In genomic region chr22:41842996-41843970, GRCh38 we compare ENCODE assay signal across 17 cellular contexts. TPM values are rescaled to one million over a fixed set of nuclear protein-coding genes. Genes with fewer than 3 reads are reported as not detected.
DNase-seq lines count a peak whose midpoint lies in the region; ATAC-seq, FAIRE-seq and TF ChIP-seq lines count a peak whose summit lies in the region.
"Had no signal": no experiment of that assay in that cellular context is flagged by ENCODE, and none has a peak within 500 bp of the region (broad histone marks: within the 10 kb centered on the region; RNA-seq: fewer than 3 reads in every experiment).

No MANE protein-coding gene starts in this region.

- TF ChIP-seq CTCF in OCI-LY7 (conservative IDR thresholded peaks at IDR 0.05; ENCODE audit: low read length) (no peak), body of pancreas (IDR thresholded peaks at IDR 0.05) (no peak), prostate gland (IDR thresholded peaks at IDR 0.05) (no peak)

- BruUV-seq in OCI-LY7 (replicated peaks; lab: Mats Ljungman, UMichigan) = no TSS peak

- H3K4me2 ChIP-seq in OCI-LY7 (ENCODE audit: low read length) = peak overlapping the region; percentile 72

- H3K9me3 ChIP-seq in OCI-LY7 (ENCODE audit: low read length) (no peaks in the 10 kb centered on the region), body of pancreas (no peaks in the 10 kb centered on the region), prostate gland (no peaks in the 10 kb centered on the region)
- H3K9me3 ChIP-seq: left lung, ovary, SJSA1 had no signal

- intact Hi-C loops in OCI-LY7 (cut with micrococcal nuclease; ENCODE audit: unreplicated experiment) (no loop called here), body of pancreas (cut with DNase I) (no loop called here), prostate gland (cut with DNase I) (no loop called here)

- no peak overlapping the region for H2AFZ ChIP-seq in OCI-LY7 (ENCODE audit: low read length)

- POLR2A ChIA-PET in OCI-LY7 (lab: Charles Lee) = interaction anchor here (0.5 to 2.8 kb wide), 6 partner anchors 8 to 704 kb away, joined by 3 to 16 read pairs (median 6); partner anchors contain the start of gene SREBF2

- H3K27me3 ChIP-seq in body of pancreas = no peaks in the 10 kb centered on the region
- H3K27me3 ChIP-seq in prostate gland (replicated peaks; ENCODE audit: insufficient read depth) = no peaks in the 10 kb centered on the region
- H3K27me3 ChIP-seq: left lung, ovary, SJSA1 had no signal

- 26 to 27% methylated on average over 8 of the region's 8 CpGs for WGBS in body of pancreas, 2 donors
- 79% methylated on average over 8 of the region's 8 CpGs for WGBS in prostate gland

- TF ChIP-seq POLR2A in body of pancreas (IDR thresholded peaks at IDR 0.05) (no peak), prostate gland (IDR thresholded peaks at IDR 0.05) (no peak), GM18505 (IDR thresholded peaks at IDR 0.05; ENCODE audit: borderline replicate concordance, extremely low read depth, insufficient read depth, insufficient read length) (no peak)

- H3K79me2 ChIP-seq in OCI-LY7 (ENCODE audit: insufficient read depth, low read depth, low read length) = peaks cover 100% of the 10 kb centered on the region

- H3K36me3 ChIP-seq in OCI-LY7 (ENCODE audit: insufficient read depth, low read length) (peaks cover 90% of the 10 kb centered on the region), body of pancreas (replicated peaks in 1 of 2; ENCODE audit: insufficient read depth in 1 of 2, low read depth in 2 of 2) (no peaks in the 10 kb centered on the region), prostate gland (no peaks in the 10 kb centered on the region)
- H3K36me3 ChIP-seq: ovary had no signal

- H3K4me3 ChIP-seq in OCI-LY7 (ENCODE audit: low read depth, low read length, poor library complexity, severe bottlenecking) = peak overlapping the region; percentile 25
- H3K4me3 ChIP-seq in body of pancreas = no peak overlapping the region
- H3K4me3 ChIP-seq in prostate gland = no peak overlapping the region
- H3K4me3 ChIP-seq: left lung, ovary, SJSA1 had no signal

- peaks cover 93% of the 10 kb centered on the region for H3K4me1 ChIP-seq in OCI-LY7 (ENCODE audit: insufficient read depth, low read length, poor library complexity, severe bottlenecking)
- H3K4me1 ChIP-seq in body of pancreas = peaks cover 66% of the 10 kb centered on the region
- H3K4me1 ChIP-seq in prostate gland (replicated peaks) = peaks cover 21% of the 10 kb centered on the region
- H3K4me1 ChIP-seq: SJSA1 had no signal

- CTCF ChIA-PET in OCI-LY7 (lab: Charles Lee; ENCODE audit: unreplicated experiment) = interaction anchor here (0.6 to 1.5 kb wide), 2 partner anchors 16 to 43 kb away, joined by 3 read pairs; no protein-coding TSS in a partner anchor

- FAIRE-seq in RCC 7860 (lab: Jason Lieb, UNC) = no peak
- FAIRE-seq: A204.1 had no signal

- peak; percentile 94 to 96 for ATAC-seq in activated CD4-positive, CD25-positive, alpha-beta regulatory T cell treated with anti-CD3 and anti-CD28 coated beads, Interleukin-2, amount 50 U/mL, for 24 hours
- ATAC-seq in body of pancreas = peak; percentile 65
- no peak for ATAC-seq in GM21786 (IDR thresholded peaks at IDR 0.05; ENCODE audit: unreplicated experiment)
- ATAC-seq in GM18505 (IDR thresholded peaks at IDR 0.05; ENCODE audit: unreplicated experiment) = no peak
- ATAC-seq: effector memory CD8-positive, alpha-beta T cell; left lung had no signal

- H3K27ac ChIP-seq in OCI-LY7 (ENCODE audit: low read depth, low read length, poor library complexity, severe bottlenecking) (peak overlapping the region; percentile 57), body of pancreas (peak overlapping the region in 3 of 4 donors; percentile 16 to 61 (median 60)), prostate gland (peak overlapping the region; percentile 67 to 84)
- H3K27ac ChIP-seq: ovary, SJSA1 had no signal

- no peak for DNase-seq in activated CD4-positive, CD25-positive, alpha-beta regulatory T cell (lab: John Stamatoyannopoulos, UW)
- DNase-seq in OCI-LY7 (ENCODE audit: low spot score) (peak; percentile 63), body of pancreas (peak; percentile 33 to 69 (median 56)), prostate gland (ENCODE audit: low spot score) (no peak), RCC 7860 (ENCODE audit: low spot score) (no peak)
- DNase-seq: activated CD4-positive, alpha-beta T cell treated with anti-CD3 and anti-CD28 coated beads, Interleukin-2, amount 50 U/mL, for 1 hour; anterior cingulate cortex; effector memory CD8-positive, alpha-beta T cell; glutamatergic neuron; left lung; NCI-H1092; ovary had no signal

- peaks cover 39% of the 10 kb centered on the region for H4K20me1 ChIP-seq in OCI-LY7 (ENCODE audit: insufficient read depth, low read length)

- H3K9me2 ChIP-seq in OCI-LY7 (ENCODE audit: insufficient read depth, low read length) = no peaks in the 10 kb centered on the region

RNA-seq across cellular contexts. Expression of gene SREBF2, which starts 10.4 kb away (rescaled TPM):
- total RNA-seq in OCI-LY7 (2014; rRNA removed; shearing (Covaris generic)) = 132 and 167 TPM in 2 replicates
- total RNA-seq in OCI-LY7 (2022) (312 and 330 TPM in 2 replicates), body of pancreas (10 to 100 TPM; 40.2 to 68.6 TPM), prostate gland (100 to 1,000 TPM in 1 of 2 donors, 10 to 100 TPM in 1; 62.7 to 128 TPM)

RNA-seq across cellular contexts. Expression of gene CCDC134, which starts 42.8 kb away (rescaled TPM):
- total RNA-seq in OCI-LY7 (2014; rRNA removed; shearing (Covaris generic)) = 21.7 and 23.8 TPM in 2 replicates
- total RNA-seq in OCI-LY7 (2022) = 17.3 and 17.4 TPM in 2 replicates
- 10 to 100 TPM in 1 of 2 donors, 1 to 10 TPM in 1; 3.1 to 13.5 TPM for total RNA-seq in body of pancreas
- 10 to 100 TPM; 12.0 to 20.7 TPM for total RNA-seq in prostate gland

Comparison
In these comparisons a context has a peak if more than half of its experiments do, and no peak if none do; other contexts are left out.
1. ATAC-seq: peak in activated CD4-positive, CD25-positive, alpha-beta regulatory T cell treated with anti-CD3 and anti-CD28 coated beads, Interleukin-2, amount 50 U/mL, for 24 hours (2 of 2) and body of pancreas (single experiment); none in GM21786 (single experiment) and GM18505 (single experiment).
2. DNase-seq: peak in OCI-LY7 (single experiment) and body of pancreas (4 of 4); none in activated CD4-positive, CD25-positive, alpha-beta regulatory T cell (0 of 4), prostate gland (single experiment) and RCC 7860 (single experiment).
3. Peak in every context shown above with its lines, with median percentiles within 50 percentile points of each other: H3K27ac ChIP-seq.